11 cellular contexts compared by ENCODE assay signal in genomic region chr7:100237049-100237790, GRCh38. TPM values are rescaled to one million over a fixed set of nuclear protein-coding genes. Genes with fewer than 3 reads are reported as not detected.
DNase-seq lines count a peak whose midpoint lies in the region; ATAC-seq and TF ChIP-seq lines count a peak whose summit lies in the region.
"Not testable (repeated sequence)": the region's sequence is repeated elsewhere in the genome, so short reads cannot be mapped to it uniquely, and the experiment has no call there.
"Had no signal": no experiment of that assay in that cellular context is flagged by ENCODE, and none has a peak within 500 bp of the region (broad histone marks: within the 10 kb centered on the region; RNA-seq: fewer than 3 reads in every experiment).

No MANE protein-coding gene starts in this region.

- H3K9ac ChIP-seq in OCI-LY1 (ENCODE audit: low read length), result not testable (repeated sequence)
- peak overlapping the region; percentile 26 for H3K9ac ChIP-seq in mesenchymal stem cell (ENCODE audit: low read length)

- H3K9me2 ChIP-seq in OCI-LY1 (ENCODE audit: low read depth, low read length), result not testable (repeated sequence)

- H3K4ac ChIP-seq in mesenchymal stem cell (ENCODE audit: low read depth in 1 of 2, low read length in 2 of 2), result not testable (repeated sequence)

- H3K4me3 ChIP-seq in OCI-LY1 (ENCODE audit: low read depth, low read length, poor library complexity, severe bottlenecking); mesenchymal stem cell (ENCODE audit: insufficient read depth in 1 of 2, low read depth in 1 of 2, low read length in 2 of 2); aorta (ENCODE audit: low read length in 2 of 2): not testable (repeated sequence)

- 79% methylated on average over 21 of the region's 22 CpGs for WGBS in mesenchymal stem cell
- WGBS in aorta, 2 donors, result 79 to 85% methylated on average over 22 of the region's 22 CpGs

- intact Hi-C loops in Right ventricle myocardium superior (cut with DNase I); sciatic nerve (cut with DNase I); aorta (cut with DNase I): not testable (repeated sequence)

- not testable (repeated sequence) for H2BK12ac ChIP-seq in mesenchymal stem cell (ENCODE audit: low read length in 2 of 2)

- H3K23ac ChIP-seq in mesenchymal stem cell (ENCODE audit: low read length in 2 of 2), result not testable (repeated sequence)

- not testable (repeated sequence) for H3K27ac ChIP-seq in OCI-LY1 (ENCODE audit: low read depth, low read length, poor library complexity, severe bottlenecking); mesenchymal stem cell (ENCODE audit: low read length, poor library complexity, severe bottlenecking); aorta (ENCODE audit: low read depth in 1 of 2, low read length in 2 of 2)

- H2BK5ac ChIP-seq in mesenchymal stem cell (ENCODE audit: low read depth, low read length, poor library complexity, severe bottlenecking), result not testable (repeated sequence)

- H2BK120ac ChIP-seq in mesenchymal stem cell (ENCODE audit: low read depth, low read length), result not testable (repeated sequence)

- TF ChIP-seq CTCF in OCI-LY1 (IDR thresholded peaks at IDR 0.05; ENCODE audit: low read length), result not testable (repeated sequence)

- H3K79me2 ChIP-seq in OCI-LY1 (ENCODE audit: insufficient read depth, low read length), result not testable (repeated sequence)

- not testable (repeated sequence) for H3K18ac ChIP-seq in mesenchymal stem cell (ENCODE audit: low read depth in 1 of 2, low read length in 2 of 2)

- H3K4me2 ChIP-seq in OCI-LY1 (ENCODE audit: low read length), result peak overlapping the region; percentile 25; the same call in 1 of the 2 replicates
- not testable (repeated sequence) for H3K4me2 ChIP-seq in mesenchymal stem cell (ENCODE audit: low read length, poor library complexity, severe bottlenecking)

- not testable (repeated sequence) for H3F3A ChIP-seq in OCI-LY1 (ENCODE audit: insufficient read depth, low read length)

- not testable (repeated sequence) for H3K9me3 ChIP-seq in OCI-LY1 (ENCODE audit: low read length); mesenchymal stem cell (ENCODE audit: control insufficient read depth, low read length); aorta (ENCODE audit: control insufficient read depth, low read length)

- H4K8ac ChIP-seq in mesenchymal stem cell (ENCODE audit: low read length), result not testable (repeated sequence)

- H4K91ac ChIP-seq in mesenchymal stem cell (ENCODE audit: low read length), result not testable (repeated sequence)

- H4K20me1 ChIP-seq in OCI-LY1 (ENCODE audit: insufficient read depth, low read length), result not testable (repeated sequence)

- H3K27me3 ChIP-seq in OCI-LY1 (ENCODE audit: insufficient read depth, low read length); mesenchymal stem cell (ENCODE audit: control insufficient read depth in 1 of 2, insufficient read depth in 1 of 2, low read length in 2 of 2); aorta (ENCODE audit: control insufficient read depth in 1 of 2, insufficient read depth in 2 of 2, low read length in 1 of 2): not testable (repeated sequence)

- H2AFZ ChIP-seq in OCI-LY1 (ENCODE audit: low read length); mesenchymal stem cell (ENCODE audit: low read depth, low read length): not testable (repeated sequence)

- peak; percentile 44 for DNase-seq in DMS79 (lab: John Stamatoyannopoulos, UW)
- peak; percentile 56 for DNase-seq in NCI-H146 treated with DMSO at 0.1 percent for 48 hours (lab: John Stamatoyannopoulos, UW; ENCODE audit: unreplicated experiment)
- peak; percentile 47 for DNase-seq in cerebellar cortex (ENCODE audit: low spot score)
- not testable (repeated sequence) for DNase-seq in Right ventricle myocardium superior; sciatic nerve (ENCODE audit: low spot score); aorta
- DNase-seq in mesenchymal stem cell, result peak; percentile 8

- H3K14ac ChIP-seq in mesenchymal stem cell (ENCODE audit: low read length in 2 of 2), result not testable (repeated sequence)

- H2BK15ac ChIP-seq in mesenchymal stem cell (ENCODE audit: low read depth, poor library complexity, severe bottlenecking), result not testable (repeated sequence)

- H3K4me1 ChIP-seq in OCI-LY1 (ENCODE audit: insufficient read depth, low read length, severe bottlenecking); mesenchymal stem cell (ENCODE audit: control insufficient read depth, insufficient read depth, low read depth, low read length); aorta (ENCODE audit: control insufficient read depth in 1 of 2, insufficient read depth in 2 of 2, low read length in 2 of 2): not testable (repeated sequence)

- ATAC-seq in Right ventricle myocardium superior (ENCODE audit: poor library complexity), result peak; percentile 80
- ATAC-seq in sciatic nerve, result peak; percentile 63
- peak; percentile 46 for ATAC-seq in aorta (ENCODE audit: low FRiP score)

- peaks cover 17% of the 10 kb centered on the region for H3K36me3 ChIP-seq in OCI-LY1 (ENCODE audit: insufficient read depth, low read length)
- H3K36me3 ChIP-seq in mesenchymal stem cell (ENCODE audit: control insufficient read depth in 1 of 2, insufficient read depth in 2 of 2, low read depth in 1 of 2, low read length in 2 of 2); aorta (ENCODE audit: control insufficient read depth in 1 of 2, insufficient read depth in 2 of 2, low read length in 1 of 2): not testable (repeated sequence)

- not testable (repeated sequence) for H2AK5ac ChIP-seq in mesenchymal stem cell (ENCODE audit: low read length, severe bottlenecking)

- H3K79me1 ChIP-seq in mesenchymal stem cell (replicated peaks; ENCODE audit: low read length, poor library complexity, severe bottlenecking), result peaks cover 19% of the 10 kb centered on the region

RNA-seq across cellular contexts. Expression of gene PVRIG, which starts 17.5 kb away (rescaled TPM):
- total RNA-seq in Right ventricle myocardium superior, result not detected
- not detected for polyA plus RNA-seq in mesenchymal stem cell (2013, experiment 1 of 2)
- not detected for polyA plus RNA-seq in mesenchymal stem cell (2013, experiment 2 of 2)
- 1.2 TPM for total RNA-seq in sciatic nerve
- 1 to 10 TPM in 1 of 2 donors, under 1 TPM in 1; 0.23 to 2.1 TPM for total RNA-seq in aorta
- under 1 TPM in 1 of 2 donors, not detected in 1; 0.25 TPM for polyA plus RNA-seq in aorta
- total RNA-seq: Calu3, mesothelial cell of epicardium, NCI-H460 had no signal

RNA-seq across cellular contexts. Expression of gene STAG3, which starts 59.5 kb away (rescaled TPM):
- total RNA-seq in Right ventricle myocardium superior, result 0.94 TPM
- 0.15 TPM for polyA plus RNA-seq in mesenchymal stem cell (2013, experiment 1 of 2)
- polyA plus RNA-seq in mesenchymal stem cell (2013, experiment 2 of 2), result 0.32 TPM
- total RNA-seq in sciatic nerve, result 11.0 TPM
- 1 to 10 TPM in 1 of 2 donors, under 1 TPM in 1; 0.96 to 1.5 TPM for total RNA-seq in aorta
- polyA plus RNA-seq in aorta, result 1 to 10 TPM in 1 of 2 donors, under 1 TPM in 1; 0.13 to 1.7 TPM
